ENCODE assay signal across 1 cellular context in genomic region chr4:67522851-67523671, GRCh38.
TF ChIP-seq lines count a peak whose summit lies in the region.

No MANE protein-coding gene starts in this region.

TF ChIP-seq in K562, 482 proteins besides CTCF, POLR2A, EP300 and RAD21 (continues in another document):
- no peak for TF ChIP-seq E2F5 (CRISPR knock-in tag; IDR thresholded peaks at IDR 0.05)
- no peak for TF ChIP-seq ZZZ3 (IDR thresholded peaks at IDR 0.05)
- TF ChIP-seq JUN (IDR thresholded peaks at IDR 0.05; ENCODE audit: borderline replicate concordance, low read depth, low read length) = peak; percentile 71
- TF ChIP-seq JUN (CRISPR knock-in tag; IDR thresholded peaks at IDR 0.05; ENCODE audit: borderline replicate concordance) = no peak
- no peak for TF ChIP-seq HMGN3 (IDR thresholded peaks at IDR 0.05; ENCODE audit: borderline replicate concordance, extremely low read depth, insufficient read length, low read depth, low read length)
- no peak for TF ChIP-seq BHLHE40 (IDR thresholded peaks at IDR 0.05; ENCODE audit: low read length)
- no peak for TF ChIP-seq ZFP91 (CRISPR knock-in tag; IDR thresholded peaks at IDR 0.05)
- no peak for TF ChIP-seq ZBTB26 (CRISPR knock-in tag; IDR thresholded peaks at IDR 0.05)
- TF ChIP-seq GATAD2B (IDR thresholded peaks at IDR 0.05; ENCODE audit: borderline replicate concordance) = no peak; the same call in 1 of the 2 replicates
- TF ChIP-seq TEAD1 (CRISPR knock-in tag; IDR thresholded peaks at IDR 0.05) = no peak
- no peak for TF ChIP-seq BRD9 (IDR thresholded peaks at IDR 0.05; ENCODE audit: low read depth, partially characterized antibody)
- no peak for TF ChIP-seq XRCC5 (IDR thresholded peaks at IDR 0.05; ENCODE audit: low read depth, low read length)
- peak; percentile 76; the same call in 1 of the 2 replicates for TF ChIP-seq NFATC3 (IDR thresholded peaks at IDR 0.05)
- TF ChIP-seq MEF2A (IDR thresholded peaks at IDR 0.05; ENCODE audit: control insufficient read depth, low read depth, low read length) = no peak
- TF ChIP-seq ZNF282 (CRISPR knock-in tag; IDR thresholded peaks at IDR 0.05) = no peak
- TF ChIP-seq E2F1 (CRISPR knock-in tag; IDR thresholded peaks at IDR 0.05) = no peak
- TF ChIP-seq RBFOX2 (IDR thresholded peaks at IDR 0.05; ENCODE audit: low read depth, low read length) = no peak
- no peak for TF ChIP-seq ZNF778 (CRISPR knock-in tag; IDR thresholded peaks at IDR 0.05)
- no peak for TF ChIP-seq ELF2 (CRISPR knock-in tag; IDR thresholded peaks at IDR 0.05)
- no peak for TF ChIP-seq ZNF263 (CRISPR knock-in tag; IDR thresholded peaks at IDR 0.05; ENCODE audit: borderline replicate concordance)
- TF ChIP-seq ZBTB7A (IDR thresholded peaks at IDR 0.05; ENCODE audit: borderline replicate concordance, control insufficient read depth, low read depth, low read length) = no peak
- no peak for TF ChIP-seq U2AF1 (optimal IDR thresholded peaks at IDR 0.05; ENCODE audit: low read depth, low read length)
- TF ChIP-seq ELK3 (CRISPR knock-in tag; IDR thresholded peaks at IDR 0.05) = no peak
- TF ChIP-seq TARDBP (IDR thresholded peaks at IDR 0.05) = no peak
- TF ChIP-seq ZNF644 (tag; IDR thresholded peaks at IDR 0.05; ENCODE audit: low read depth) = no peak
- peak; percentile 85 to 92 for TF ChIP-seq FOXK2 (conservative IDR thresholded peaks at IDR 0.05 in 1 of 2, IDR thresholded peaks at IDR 0.05 in 1 of 2; ENCODE audit: low read depth in 2 of 2)
- no peak for TF ChIP-seq ZBTB11 (CRISPR knock-in tag; IDR thresholded peaks at IDR 0.05)
- no peak for TF ChIP-seq USF1 (CRISPR knock-in tag; IDR thresholded peaks at IDR 0.05)
- no peak for TF ChIP-seq PRDM10 (IDR thresholded peaks at IDR 0.05; ENCODE audit: partially characterized antibody)
- no peak for TF ChIP-seq CEBPZ (IDR thresholded peaks at IDR 0.05; ENCODE audit: borderline replicate concordance, low read depth, low read length)
- TF ChIP-seq HSF4 (CRISPR knock-in tag; IDR thresholded peaks at IDR 0.05; ENCODE audit: borderline replicate concordance) = no peak
- no peak for TF ChIP-seq ZNF76 (CRISPR knock-in tag; IDR thresholded peaks at IDR 0.05; ENCODE audit: borderline replicate concordance)
- no peak for TF ChIP-seq PBX2 (CRISPR knock-in tag; IDR thresholded peaks at IDR 0.05; ENCODE audit: low read depth)
- peak; percentile 46 for TF ChIP-seq PBX2 (tag; conservative IDR thresholded peaks at IDR 0.05; ENCODE audit: low read depth)
- TF ChIP-seq RBM39 (optimal IDR thresholded peaks at IDR 0.05; ENCODE audit: low read depth, low read length) = no peak
- no peak for TF ChIP-seq FOXO4 (CRISPR knock-in tag; IDR thresholded peaks at IDR 0.05)
- peak; percentile 68; the same call in 1 of the 2 replicates for TF ChIP-seq SMARCA5 (IDR thresholded peaks at IDR 0.05)
- no peak; a peak in 1 of 4 replicates for TF ChIP-seq CSDE1 (IDR thresholded peaks at IDR 0.05)
